ENCODE assay signal across 8 cellular contexts in the genomic region with DNA sequence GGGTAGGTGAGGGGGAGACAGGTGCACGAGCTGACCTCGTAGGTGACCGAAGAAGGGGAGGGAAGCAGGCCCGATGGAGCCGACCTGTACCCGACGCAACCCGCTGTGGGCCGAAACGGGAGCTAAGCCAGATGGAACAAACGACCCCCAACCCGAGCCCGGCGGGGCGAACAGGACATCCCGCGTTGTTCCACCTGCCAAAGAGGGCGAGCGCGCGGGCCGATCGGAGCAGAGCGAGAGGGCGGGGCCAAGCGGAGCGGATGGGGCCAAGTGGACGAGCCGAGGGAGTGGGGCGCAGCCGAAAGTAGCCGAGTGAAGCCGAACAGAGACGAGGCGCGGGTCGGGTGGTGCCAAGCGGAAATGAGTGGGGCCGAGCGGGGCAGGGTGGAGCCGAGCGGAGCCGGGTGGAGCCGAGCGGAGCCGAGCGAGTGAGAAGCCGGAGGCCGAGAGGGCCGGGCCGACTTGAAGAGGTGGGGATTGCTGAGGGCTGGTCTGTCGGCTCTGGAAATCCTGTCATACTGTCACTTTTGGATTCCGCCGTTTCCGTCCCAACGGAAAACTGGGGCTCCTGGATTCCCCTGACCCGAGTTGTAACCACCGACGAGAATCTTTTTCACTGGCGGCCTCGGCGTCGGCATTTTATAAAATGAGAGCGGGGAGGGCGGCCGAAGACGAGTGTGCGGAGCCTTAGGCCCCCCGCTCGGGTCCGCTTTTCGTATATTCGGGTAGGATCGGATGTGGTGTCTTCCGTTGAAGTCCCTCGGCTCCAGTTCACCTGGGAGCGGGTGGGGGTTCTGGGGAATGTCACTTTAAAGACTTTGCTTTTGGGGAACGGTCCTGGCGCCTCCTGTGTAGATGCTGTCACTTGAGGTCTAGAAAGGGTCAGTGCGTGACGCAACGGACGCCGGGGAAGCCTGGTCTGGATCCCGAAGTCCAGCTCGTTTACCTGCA. TPM values are rescaled to one million over a fixed set of nuclear protein-coding genes. Genes with fewer than 3 reads are reported as not detected.
DNase-seq lines count a peak whose midpoint lies in the region; ATAC-seq, FAIRE-seq and TF ChIP-seq lines count a peak whose summit lies in the region.

No MANE protein-coding gene starts in this region.

- H3K36me3 ChIP-seq in bronchial epithelial cell (ENCODE audit: control insufficient read depth, insufficient read depth, low read length): no peaks in the 10 kb centered on the region

- CTCF ChIA-PET in WTC11 (lab: Charles Lee): interaction anchor here (0.9 to 3.3 kb wide), 23 partner anchors 10 to 480 kb away, joined by 3 to 98 read pairs (median 7); partner anchors contain the start of genes CHCHD4, LSM3, TMEM43 and WNT7A

- ATAC-seq in HG02623 (IDR thresholded peaks at IDR 0.05; ENCODE audit: unreplicated experiment) (peak; percentile 95), WTC11 (peak; percentile 99)

- POLR2A ChIA-PET in WTC11 (lab: Charles Lee): interaction anchor here (2.9 kb wide), 1 partner anchor 230 kb away, joined by 17 read pairs; the partner anchor contains the start of genes CHCHD4 and TMEM43

- H3K27ac Mint-ChIP-seq in WTC11: no peak overlapping the region

- TF ChIP-seq POLR2A in GM12892 (IDR thresholded peaks at IDR 0.05; ENCODE audit: low read depth, low read length): no peak

- peak overlapping the region in 19 of 21 experiments; percentile 45 to 83 (median 71) for H3K27ac ChIP-seq in skin epidermis

- DNase-seq in GM12892 (ENCODE audit: insufficient read length) (peak; percentile 72), NCI-H1092 treated with DMSO at 0.1 percent for 48 hours (lab: John Stamatoyannopoulos, UW) (peak; percentile 57), WTC11 (ENCODE audit: low spot score) (peak; percentile 98), bronchial epithelial cell (ENCODE audit: low read depth) (peak; percentile 84), iPS-NIHi11 (ENCODE audit: low spot score) (peak; percentile 96), GDM1 (lab: John Stamatoyannopoulos, UW) (no peak)

- peak; percentile 27 for FAIRE-seq in GM12892 (lab: Jason Lieb, UNC)
- no peak for FAIRE-seq in bronchial epithelial cell (lab: Jason Lieb, UNC)

- H3K4me1 Mint-ChIP-seq in WTC11: peaks cover 13% of the 10 kb centered on the region

- H3K27me3 Mint-ChIP-seq in WTC11 (ENCODE audit: low read depth): peaks cover 32% of the 10 kb centered on the region

- H3K27me3 ChIP-seq in bronchial epithelial cell (ENCODE audit: control insufficient read depth, insufficient read depth, low read length): no peaks in the 10 kb centered on the region

- no peaks in the 10 kb centered on the region for H3K36me3 Mint-ChIP-seq in WTC11

- TF ChIP-seq CTCF in WTC11 (IDR thresholded peaks at IDR 0.05) (no peak), bronchial epithelial cell (IDR thresholded peaks at IDR 0.05; ENCODE audit: insufficient read depth, low read length, severe bottlenecking) (no peak)

- H3K4me3 ChIP-seq in bronchial epithelial cell (ENCODE audit: low read depth, low read length) (peak overlapping the region; percentile 56), skin epidermis (peak overlapping the region; percentile 37 to 65 (median 55))

- peak overlapping the region; percentile 89 for H3K4me3 Mint-ChIP-seq in WTC11

- peaks cover 21% of the 10 kb centered on the region for H3K9me3 Mint-ChIP-seq in WTC11

TF ChIP-seq in WTC11, 78 proteins besides CTCF, POLR2A, EP300 and RAD21 (continues in another document):
- TF ChIP-seq, protein P1, sequence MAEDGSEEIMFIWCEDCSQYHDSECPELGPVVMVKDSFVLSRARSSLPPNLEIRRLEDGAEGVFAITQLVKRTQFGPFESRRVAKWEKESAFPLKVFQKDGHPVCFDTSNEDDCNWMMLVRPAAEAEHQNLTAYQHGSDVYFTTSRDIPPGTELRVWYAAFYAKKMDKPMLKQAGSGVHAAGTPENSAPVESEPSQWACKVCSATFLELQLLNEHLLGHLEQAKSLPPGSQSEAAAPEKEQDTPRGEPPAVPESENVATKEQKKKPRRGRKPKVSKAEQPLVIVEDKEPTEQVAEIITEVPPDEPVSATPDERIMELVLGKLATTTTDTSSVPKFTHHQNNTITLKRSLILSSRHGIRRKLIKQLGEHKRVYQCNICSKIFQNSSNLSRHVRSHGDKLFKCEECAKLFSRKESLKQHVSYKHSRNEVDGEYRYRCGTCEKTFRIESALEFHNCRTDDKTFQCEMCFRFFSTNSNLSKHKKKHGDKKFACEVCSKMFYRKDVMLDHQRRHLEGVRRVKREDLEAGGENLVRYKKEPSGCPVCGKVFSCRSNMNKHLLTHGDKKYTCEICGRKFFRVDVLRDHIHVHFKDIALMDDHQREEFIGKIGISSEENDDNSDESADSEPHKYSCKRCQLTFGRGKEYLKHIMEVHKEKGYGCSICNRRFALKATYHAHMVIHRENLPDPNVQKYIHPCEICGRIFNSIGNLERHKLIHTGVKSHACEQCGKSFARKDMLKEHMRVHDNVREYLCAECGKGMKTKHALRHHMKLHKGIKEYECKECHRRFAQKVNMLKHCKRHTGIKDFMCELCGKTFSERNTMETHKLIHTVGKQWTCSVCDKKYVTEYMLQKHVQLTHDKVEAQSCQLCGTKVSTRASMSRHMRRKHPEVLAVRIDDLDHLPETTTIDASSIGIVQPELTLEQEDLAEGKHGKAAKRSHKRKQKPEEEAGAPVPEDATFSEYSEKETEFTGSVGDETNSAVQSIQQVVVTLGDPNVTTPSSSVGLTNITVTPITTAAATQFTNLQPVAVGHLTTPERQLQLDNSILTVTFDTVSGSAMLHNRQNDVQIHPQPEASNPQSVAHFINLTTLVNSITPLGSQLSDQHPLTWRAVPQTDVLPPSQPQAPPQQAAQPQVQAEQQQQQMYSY (CRISPR knock-in tag; IDR thresholded peaks at IDR 0.05): peak; percentile 49
- TF ChIP-seq PRRX2 (CRISPR knock-in tag; IDR thresholded peaks at IDR 0.05) (no peak), TEAD1 (CRISPR knock-in tag; IDR thresholded peaks at IDR 0.05) (0 out of 2 replicates have a peak, but pooled peaks have one; percentile 28), IRF1 (CRISPR knock-in tag; IDR thresholded peaks at IDR 0.05) (no peak), NR1H2 (CRISPR knock-in tag; IDR thresholded peaks at IDR 0.05) (no peak), RORB (CRISPR knock-in tag; IDR thresholded peaks at IDR 0.05) (no peak), ZNF512 (CRISPR knock-in tag; IDR thresholded peaks at IDR 0.05; ENCODE audit: borderline replicate concordance) (no peak), MYBL2 (CRISPR knock-in tag; IDR thresholded peaks at IDR 0.05) (no peak)
- TF ChIP-seq, protein P2, sequence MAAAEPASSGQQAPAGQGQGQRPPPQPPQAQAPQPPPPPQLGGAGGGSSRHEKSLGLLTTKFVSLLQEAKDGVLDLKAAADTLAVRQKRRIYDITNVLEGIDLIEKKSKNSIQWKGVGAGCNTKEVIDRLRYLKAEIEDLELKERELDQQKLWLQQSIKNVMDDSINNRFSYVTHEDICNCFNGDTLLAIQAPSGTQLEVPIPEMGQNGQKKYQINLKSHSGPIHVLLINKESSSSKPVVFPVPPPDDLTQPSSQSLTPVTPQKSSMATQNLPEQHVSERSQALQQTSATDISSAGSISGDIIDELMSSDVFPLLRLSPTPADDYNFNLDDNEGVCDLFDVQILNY (CRISPR knock-in tag; IDR thresholded peaks at IDR 0.05): 0 out of 2 replicates have a peak, but pooled peaks have one; percentile 27
- TF ChIP-seq, protein P3, sequence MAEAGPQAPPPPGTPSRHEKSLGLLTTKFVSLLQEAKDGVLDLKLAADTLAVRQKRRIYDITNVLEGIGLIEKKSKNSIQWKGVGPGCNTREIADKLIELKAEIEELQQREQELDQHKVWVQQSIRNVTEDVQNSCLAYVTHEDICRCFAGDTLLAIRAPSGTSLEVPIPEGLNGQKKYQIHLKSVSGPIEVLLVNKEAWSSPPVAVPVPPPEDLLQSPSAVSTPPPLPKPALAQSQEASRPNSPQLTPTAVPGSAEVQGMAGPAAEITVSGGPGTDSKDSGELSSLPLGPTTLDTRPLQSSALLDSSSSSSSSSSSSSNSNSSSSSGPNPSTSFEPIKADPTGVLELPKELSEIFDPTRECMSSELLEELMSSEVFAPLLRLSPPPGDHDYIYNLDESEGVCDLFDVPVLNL (CRISPR knock-in tag; IDR thresholded peaks at IDR 0.05; ENCODE audit: borderline replicate concordance, low read depth): no peak
- TF ChIP-seq, protein P4, sequence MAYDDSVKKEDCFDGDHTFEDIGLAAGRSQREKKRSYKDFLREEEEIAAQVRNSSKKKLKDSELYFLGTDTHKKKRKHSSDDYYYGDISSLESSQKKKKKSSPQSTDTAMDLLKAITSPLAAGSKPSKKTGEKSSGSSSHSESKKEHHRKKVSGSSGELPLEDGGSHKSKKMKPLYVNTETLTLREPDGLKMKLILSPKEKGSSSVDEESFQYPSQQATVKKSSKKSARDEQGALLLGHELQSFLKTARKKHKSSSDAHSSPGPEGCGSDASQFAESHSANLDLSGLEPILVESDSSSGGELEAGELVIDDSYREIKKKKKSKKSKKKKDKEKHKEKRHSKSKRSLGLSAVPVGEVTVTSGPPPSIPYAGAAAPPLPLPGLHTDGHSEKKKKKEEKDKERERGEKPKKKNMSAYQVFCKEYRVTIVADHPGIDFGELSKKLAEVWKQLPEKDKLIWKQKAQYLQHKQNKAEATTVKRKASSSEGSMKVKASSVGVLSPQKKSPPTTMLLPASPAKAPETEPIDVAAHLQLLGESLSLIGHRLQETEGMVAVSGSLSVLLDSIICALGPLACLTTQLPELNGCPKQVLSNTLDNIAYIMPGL (CRISPR knock-in tag; IDR thresholded peaks at IDR 0.05): 0 out of 2 replicates have a peak, but pooled peaks have one; percentile 43

RNA-seq across cellular contexts. Expression of gene WNT7A, which starts 15.6 kb away (rescaled TPM):
- polyA plus RNA-seq in GM12892 (2012; ENCODE audit: missing spikeins): not detected
- total RNA-seq in WTC11 (2021) (0.04 to 0.07 TPM in 2 of 3 replicates, not detected in the other), bronchial epithelial cell (7.9 and 13.4 TPM in 2 replicates)
